Comparison of ENCODE assay signal across 19 cellular contexts in genomic region chr4:155339588-155339987, GRCh38. TPM values are rescaled to one million over a fixed set of nuclear protein-coding genes. Genes with fewer than 3 reads are reported as not detected.
DNase-seq lines count a peak whose midpoint lies in the region; ATAC-seq, FAIRE-seq and TF ChIP-seq lines count a peak whose summit lies in the region.
"Had no signal": no experiment of that assay in that cellular context is flagged by ENCODE, and none has a peak within 500 bp of the region (broad histone marks: within the 10 kb centered on the region; RNA-seq: fewer than 3 reads in every experiment).

No MANE protein-coding gene starts in this region.

- H3K36me3 ChIP-seq in Caco-2 (ENCODE audit: control insufficient read depth, insufficient read depth, low read length) = no peaks in the 10 kb centered on the region
- no peaks in the 10 kb centered on the region for H3K36me3 ChIP-seq in bronchial epithelial cell (ENCODE audit: control insufficient read depth, insufficient read depth, low read length)
- H3K36me3 ChIP-seq in liver (ENCODE audit: control insufficient read depth in 4 of 4, insufficient read depth in 3 of 4, low read depth in 1 of 4, low read length in 3 of 4) = no peaks in the 10 kb centered on the region
- H3K36me3 ChIP-seq: Peyer's patch had no signal

- no peak overlapping the region for H3K27ac ChIP-seq in liver (ENCODE audit: low read depth in 1 of 2, low read length in 2 of 2)
- H3K27ac ChIP-seq: Peyer's patch had no signal

- peak; percentile 49 to 57 for DNase-seq in Caco-2
- peak; percentile 34 for DNase-seq in LoVo (ENCODE audit: low spot score)
- peak; percentile 7 for DNase-seq in bronchial epithelial cell (ENCODE audit: low read depth)
- DNase-seq in left lobe of liver (ENCODE audit: low spot score) = no peak
- DNase-seq in WTC11 (ENCODE audit: low spot score) = no peak
- DNase-seq in activated CD8-positive, alpha-beta T cell treated with anti-CD3 and anti-CD28 coated beads for 36 hours = no peak
- no peak for DNase-seq in activated naive CD8-positive, alpha-beta T cell treated with anti-CD3 and anti-CD28 coated beads, Interleukin-2, amount 50 U/mL, for 24 hours
- DNase-seq: AML-193; CD4-positive, alpha-beta T cell; H7; IMR-90; Kasumi-1; NCI-H146; NCI-H2081 treated with DMSO at 0.1 percent for 48 hours; NCI-H226; Peyer's patch; SHP77 had no signal

- H3K27me3 ChIP-seq in Caco-2 (replicated peaks; ENCODE audit: control insufficient read depth, insufficient read depth, low read length) = no peaks in the 10 kb centered on the region
- H3K27me3 ChIP-seq in bronchial epithelial cell (ENCODE audit: control insufficient read depth, insufficient read depth, low read length) = no peaks in the 10 kb centered on the region
- H3K27me3 ChIP-seq in liver (ENCODE audit: control insufficient read depth in 4 of 4, insufficient read depth in 4 of 4, low read length in 3 of 4) = no peaks in the 10 kb centered on the region
- H3K27me3 ChIP-seq: Peyer's patch had no signal

- H3K27ac Mint-ChIP-seq in Caco-2 (ENCODE audit: unreplicated experiment) (no peak overlapping the region), WTC11 (no peak overlapping the region)
- no peak overlapping the region for H3K27ac Mint-ChIP-seq in activated CD8-positive, alpha-beta T cell treated with anti-CD3 and anti-CD28 coated beads for 36 hours
- H3K27ac Mint-ChIP-seq in activated naive CD8-positive, alpha-beta T cell treated with anti-CD3 and anti-CD28 coated beads, Interleukin-2, amount 50 U/mL, for 24 hours = no peak overlapping the region
- H3K27ac Mint-ChIP-seq: CD4-positive, alpha-beta T cell had no signal

- no peak for TF ChIP-seq CTCF in Caco-2 (IDR thresholded peaks at IDR 0.05; ENCODE audit: insufficient read depth in 1 of 2, low read depth in 1 of 2, low read length in 1 of 2, severe bottlenecking in 1 of 2, unreplicated experiment in 1 of 2)
- TF ChIP-seq CTCF in bronchial epithelial cell (IDR thresholded peaks at IDR 0.05; ENCODE audit: insufficient read depth, low read length, severe bottlenecking) = no peak
- TF ChIP-seq CTCF in liver (IDR thresholded peaks at IDR 0.05; ENCODE audit: low read depth, low read length, missing input control) = no peak
- no peak for TF ChIP-seq CTCF in WTC11 (IDR thresholded peaks at IDR 0.05)
- TF ChIP-seq CTCF in activated CD8-positive, alpha-beta T cell treated with anti-CD3 and anti-CD28 coated beads for 36 hours (IDR thresholded peaks at IDR 0.05) = no peak

- H3K9me3 Mint-ChIP-seq in Caco-2 (ENCODE audit: unreplicated experiment) (peaks cover 21% of the 10 kb centered on the region), WTC11 (peaks cover 41% of the 10 kb centered on the region)
- no peaks in the 10 kb centered on the region for H3K9me3 Mint-ChIP-seq in activated CD8-positive, alpha-beta T cell treated with anti-CD3 and anti-CD28 coated beads for 36 hours
- H3K9me3 Mint-ChIP-seq in activated naive CD8-positive, alpha-beta T cell treated with anti-CD3 and anti-CD28 coated beads, Interleukin-2, amount 50 U/mL, for 24 hours = peaks cover 3% of the 10 kb centered on the region
- H3K9me3 Mint-ChIP-seq: CD4-positive, alpha-beta T cell had no signal

- H3K4me3 Mint-ChIP-seq in Caco-2 (ENCODE audit: unreplicated experiment) (no peak overlapping the region), WTC11 (no peak overlapping the region)
- no peak overlapping the region for H3K4me3 Mint-ChIP-seq in activated CD8-positive, alpha-beta T cell treated with anti-CD3 and anti-CD28 coated beads for 36 hours
- no peak overlapping the region for H3K4me3 Mint-ChIP-seq in activated naive CD8-positive, alpha-beta T cell treated with anti-CD3 and anti-CD28 coated beads, Interleukin-2, amount 50 U/mL, for 24 hours
- H3K4me3 Mint-ChIP-seq: CD4-positive, alpha-beta T cell had no signal

- POLR2A ChIA-PET in Caco-2 (lab: Charles Lee) (no interaction called here), WTC11 (lab: Charles Lee) (no interaction called here)
- POLR2A ChIA-PET in activated CD8-positive, alpha-beta T cell treated with anti-CD3 and anti-CD28 coated beads for 36 hours (lab: Charles Lee) = no interaction called here

- H3K36me3 Mint-ChIP-seq in Caco-2 (ENCODE audit: insufficient read depth, unreplicated experiment) (peaks cover 5% of the 10 kb centered on the region), WTC11 (peaks cover 24% of the 10 kb centered on the region)
- H3K36me3 Mint-ChIP-seq in activated CD8-positive, alpha-beta T cell treated with anti-CD3 and anti-CD28 coated beads for 36 hours (ENCODE audit: low read depth) = no peaks in the 10 kb centered on the region
- H3K36me3 Mint-ChIP-seq in activated naive CD8-positive, alpha-beta T cell treated with anti-CD3 and anti-CD28 coated beads, Interleukin-2, amount 50 U/mL, for 24 hours (ENCODE audit: low read depth) = no peaks in the 10 kb centered on the region

- H3K4me1 ChIP-seq in Caco-2 (peaks cover 11% of the 10 kb centered on the region; the same call in 1 of the 2 replicates), liver (ENCODE audit: control insufficient read depth in 4 of 4, insufficient read depth in 4 of 4, low read length in 3 of 4) (no peaks in the 10 kb centered on the region)
- H3K4me1 ChIP-seq: Peyer's patch had no signal

- CTCF ChIA-PET in Caco-2 (lab: Charles Lee) (no interaction called here), WTC11 (lab: Charles Lee) (no interaction called here)
- CTCF ChIA-PET in activated CD8-positive, alpha-beta T cell treated with anti-CD3 and anti-CD28 coated beads for 36 hours (lab: Charles Lee) = no interaction called here

- WGBS in liver = 59% methylated on average over 6 of the region's 6 CpGs

- H3K9me3 ChIP-seq in Caco-2 = peaks cover 27% of the 10 kb centered on the region
- peaks cover 3 to 12% (median 5%) of the 10 kb centered on the region in 4 donors for H3K9me3 ChIP-seq in liver (ENCODE audit: control insufficient read depth in 4 of 4, low read length in 3 of 4)
- H3K9me3 ChIP-seq: Peyer's patch had no signal

- FAIRE-seq in bronchial epithelial cell (lab: Jason Lieb, UNC) = no peak

- intact Hi-C loops in Caco-2 (cut with micrococcal nuclease; ENCODE audit: unreplicated experiment) = no loop called here
- intact Hi-C loops in activated CD8-positive, alpha-beta T cell treated with anti-CD3 and anti-CD28 coated beads for 36 hours (cut with micrococcal nuclease) = no loop called here

- TF ChIP-seq RAD21 in liver (IDR thresholded peaks at IDR 0.05) = no peak

- ATAC-seq in left lobe of liver (no peak), WTC11 (no peak)
- no peak for ATAC-seq in activated CD8-positive, alpha-beta T cell treated with anti-CD3 and anti-CD28 coated beads for 36 hours
- ATAC-seq in activated naive CD8-positive, alpha-beta T cell treated with anti-CD3 and anti-CD28 coated beads, Interleukin-2, amount 50 U/mL, for 24 hours = no peak
- ATAC-seq: SK-N-SH treated with all-trans-retinoic acid at 6 μM for 48 hours had no signal

- no peak overlapping the region for H3K4me3 ChIP-seq in Caco-2 (ENCODE audit: low read depth, low read length)
- no peak overlapping the region for H3K4me3 ChIP-seq in bronchial epithelial cell (ENCODE audit: low read depth, low read length)
- H3K4me3 ChIP-seq in liver (ENCODE audit: low read depth in 1 of 3, low read length in 3 of 3) = no peak overlapping the region
- H3K4me3 ChIP-seq: Peyer's patch had no signal

- no TSS peak for BruUV-seq in Caco-2 (replicated peaks; lab: Mats Ljungman, UMichigan)

- H3K9ac ChIP-seq in liver (ENCODE audit: low read depth in 1 of 2, low read length in 2 of 2) = no peak overlapping the region

- no peaks in the 10 kb centered on the region for H3K27me3 Mint-ChIP-seq in Caco-2 (ENCODE audit: insufficient read depth, unreplicated experiment)
- H3K27me3 Mint-ChIP-seq in WTC11 (ENCODE audit: low read depth) = no peaks in the 10 kb centered on the region
- H3K27me3 Mint-ChIP-seq in activated CD8-positive, alpha-beta T cell treated with anti-CD3 and anti-CD28 coated beads for 36 hours = peaks cover 11% of the 10 kb centered on the region
- H3K27me3 Mint-ChIP-seq in activated naive CD8-positive, alpha-beta T cell treated with anti-CD3 and anti-CD28 coated beads, Interleukin-2, amount 50 U/mL, for 24 hours = peaks cover 1% of the 10 kb centered on the region

- H3K4me1 Mint-ChIP-seq in Caco-2 (ENCODE audit: low read depth, unreplicated experiment) (no peaks in the 10 kb centered on the region), WTC11 (no peaks in the 10 kb centered on the region)
- no peaks in the 10 kb centered on the region for H3K4me1 Mint-ChIP-seq in activated CD8-positive, alpha-beta T cell treated with anti-CD3 and anti-CD28 coated beads for 36 hours (ENCODE audit: low read depth)
- no peaks in the 10 kb centered on the region for H3K4me1 Mint-ChIP-seq in activated naive CD8-positive, alpha-beta T cell treated with anti-CD3 and anti-CD28 coated beads, Interleukin-2, amount 50 U/mL, for 24 hours

TF ChIP-seq in liver, 16 proteins besides CTCF, POLR2A, EP300 and RAD21 (continues in another document):
- peak; percentile 10 to 11 for TF ChIP-seq HNF4A (conservative IDR thresholded peaks at IDR 0.05)

TF ChIP-seq in WTC11, 78 proteins besides CTCF, POLR2A, EP300 and RAD21 (continues in another document):
- no peak for TF ChIP-seq ATF6 (CRISPR knock-in tag; IDR thresholded peaks at IDR 0.05)

RNA-seq across cellular contexts. Expression of gene MAP9, which starts 37.2 kb away (rescaled TPM):
- not detected in 2 replicates for total RNA-seq in Caco-2 (2022)
- 3.6 and 4.2 TPM in 2 replicates for total RNA-seq in bronchial epithelial cell
- 1 to 10 TPM in 1 of 2 donors, under 1 TPM in 1; 0.50 to 2.0 TPM for total RNA-seq in liver
- polyA plus RNA-seq in liver = 1 to 10 TPM in 1 of 2 donors, under 1 TPM in 1; 0.14 to 1.0 TPM
- total RNA-seq in left lobe of liver = 0.25 TPM
- 13.5 to 19.0 TPM (median 16.5 TPM) in 3 replicates for total RNA-seq in WTC11 (2021)
- 1 to 10 TPM; 8.3 to 8.4 TPM for total RNA-seq in activated CD8-positive, alpha-beta T cell treated with anti-CD3 and anti-CD28 coated beads for 36 hours

Comparison
In these comparisons a context has a peak if more than half of its experiments do, and no peak if none do; other contexts are left out.
1. DNase-seq: peak in Caco-2 (2 of 2), LoVo (single experiment) and bronchial epithelial cell (single experiment); none in left lobe of liver (single experiment), WTC11 (single experiment), activated CD8-positive, alpha-beta T cell treated with anti-CD3 and anti-CD28 coated beads for 36 hours (single experiment) and activated naive CD8-positive, alpha-beta T cell treated with anti-CD3 and anti-CD28 coated beads, Interleukin-2, amount 50 U/mL, for 24 hours (single experiment).